ENCODE assay signal across 11 cellular contexts in the genomic region with DNA sequence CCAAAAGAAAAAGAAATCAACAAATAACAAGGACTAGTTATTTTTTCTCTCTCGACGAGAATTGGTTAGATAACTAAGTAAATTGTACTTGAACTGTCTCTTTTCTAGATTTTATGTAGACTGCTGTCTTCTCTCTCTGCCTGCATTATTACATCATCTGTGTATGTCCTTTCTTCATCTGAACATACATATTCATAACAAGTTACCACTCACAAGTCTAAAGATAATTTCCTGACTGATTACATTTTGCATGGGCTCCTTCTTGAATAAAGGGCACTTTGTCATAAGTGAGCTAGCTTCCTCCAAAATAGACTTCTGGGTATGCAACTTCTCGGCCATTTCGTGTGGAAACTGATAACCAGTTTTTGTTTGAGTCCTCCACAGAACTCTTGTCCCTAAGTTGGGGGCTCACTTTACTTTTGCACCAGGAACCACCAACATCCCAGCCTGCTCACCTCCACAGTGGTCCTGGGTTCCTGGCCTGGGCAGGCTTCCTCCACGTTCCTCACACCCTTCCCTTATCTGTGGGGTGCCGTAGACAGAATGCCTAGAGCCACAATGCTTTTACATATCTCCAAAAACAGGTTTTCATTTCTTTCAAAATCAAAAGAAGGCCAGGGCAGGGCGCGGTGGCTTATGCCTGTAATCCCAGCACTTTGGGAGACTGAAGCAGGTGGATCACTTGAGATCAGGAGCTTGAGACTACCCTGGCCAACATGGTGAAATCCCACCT. TPM values are rescaled to one million over a fixed set of nuclear protein-coding genes. Genes with fewer than 3 reads are reported as not detected.
DNase-seq lines count a peak whose midpoint lies in the region; ATAC-seq and TF ChIP-seq lines count a peak whose summit lies in the region.
"Had no signal": no experiment of that assay in that cellular context is flagged by ENCODE, and none has a peak within 500 bp of the region (broad histone marks: within the 10 kb centered on the region; RNA-seq: fewer than 3 reads in every experiment).

No MANE protein-coding gene starts in this region.

- H3K4me3 ChIP-seq in heart left ventricle (no peak overlapping the region), adrenal gland (no peak overlapping the region), lung (no peak overlapping the region), upper lobe of left lung (no peak overlapping the region), SJCRH30 (no peak overlapping the region)

- H3K27me3 ChIP-seq in heart left ventricle = no peaks in the 10 kb centered on the region
- H3K27me3 ChIP-seq in adrenal gland = no peaks in the 10 kb centered on the region
- H3K27me3 ChIP-seq in lung (ENCODE audit: control insufficient read depth, insufficient read depth) = no peaks in the 10 kb centered on the region
- H3K27me3 ChIP-seq in upper lobe of left lung = no peaks in the 10 kb centered on the region
- H3K27me3 ChIP-seq in SJCRH30 = no peaks in the 10 kb centered on the region

- TF ChIP-seq EP300 in upper lobe of left lung (IDR thresholded peaks at IDR 0.05) = no peak

- no peak for TF ChIP-seq POLR2A in heart left ventricle (IDR thresholded peaks at IDR 0.05)
- no peak for TF ChIP-seq POLR2A in adrenal gland (IDR thresholded peaks at IDR 0.05)
- no peak for TF ChIP-seq POLR2A in upper lobe of left lung (IDR thresholded peaks at IDR 0.05)

- H3K4me1 ChIP-seq in heart left ventricle = peaks cover 0 to 50% (median 29%) of the 10 kb centered on the region in 12 donors
- peaks cover 0 to 15% of the 10 kb centered on the region in 2 donors for H3K4me1 ChIP-seq in adrenal gland (replicated peaks in 1 of 2)
- peaks cover 6 to 11% of the 10 kb centered on the region in 2 donors for H3K4me1 ChIP-seq in lung (ENCODE audit: control insufficient read depth in 2 of 2, insufficient read depth in 2 of 2, low read length in 2 of 2)
- H3K4me1 ChIP-seq in upper lobe of left lung = peaks cover 32 to 39% (median 36%) of the 10 kb centered on the region in 4 donors
- peaks cover 14% of the 10 kb centered on the region for H3K4me1 ChIP-seq in SJCRH30

- intact Hi-C loops in heart left ventricle (cut with DNase I) (no loop called here), cardiac septum (cut with DNase I) (no loop called here), adrenal gland (cut with DNase I) (no loop called here)

- no peaks in the 10 kb centered on the region for H3K36me3 ChIP-seq in heart left ventricle
- no peaks in the 10 kb centered on the region for H3K36me3 ChIP-seq in adrenal gland (replicated peaks in 1 of 2)
- H3K36me3 ChIP-seq in lung (ENCODE audit: control insufficient read depth in 2 of 2, insufficient read depth in 2 of 2, low read length in 2 of 2) = no peaks in the 10 kb centered on the region
- H3K36me3 ChIP-seq in upper lobe of left lung = no peaks in the 10 kb centered on the region
- H3K36me3 ChIP-seq in SJCRH30 = no peaks in the 10 kb centered on the region

- TF ChIP-seq CTCF in heart left ventricle (IDR thresholded peaks at IDR 0.05) = no peak
- no peak for TF ChIP-seq CTCF in adrenal gland (IDR thresholded peaks at IDR 0.05)
- TF ChIP-seq CTCF in lung (IDR thresholded peaks at IDR 0.05; ENCODE audit: control extremely low read depth, extremely low read depth) = no peak
- TF ChIP-seq CTCF in upper lobe of left lung (IDR thresholded peaks at IDR 0.05) = no peak

- H3K9me3 ChIP-seq in heart left ventricle (no peaks in the 10 kb centered on the region), adrenal gland (replicated peaks in 1 of 3) (no peaks in the 10 kb centered on the region), lung (ENCODE audit: control insufficient read depth in 2 of 2, insufficient read depth in 1 of 2, low read length in 1 of 2) (no peaks in the 10 kb centered on the region), upper lobe of left lung (no peaks in the 10 kb centered on the region), SJCRH30 (replicated peaks) (no peaks in the 10 kb centered on the region)

- 77 to 87% (median 81%) methylated on average over 8 of the region's 8 CpGs for WGBS in heart left ventricle, 4 donors
- WGBS in adrenal gland, 4 donors = 75 to 84% (median 80%) methylated on average over 8 of the region's 8 CpGs
- 69 to 84% methylated on average over 8 of the region's 8 CpGs for WGBS in lung, 2 donors
- WGBS in upper lobe of left lung, 2 donors = 69 to 92% methylated on average over 8 of the region's 8 CpGs

- ATAC-seq in heart left ventricle (no peak), lung (ENCODE audit: insufficient read depth, low FRiP score) (no peak), upper lobe of left lung (ENCODE audit: low FRiP score in 2 of 2) (no peak), HG02870 (IDR thresholded peaks at IDR 0.05; ENCODE audit: unreplicated experiment) (no peak), GM19467 (IDR thresholded peaks at IDR 0.05; ENCODE audit: unreplicated experiment) (no peak)
- ATAC-seq: left colon had no signal

- DNase-seq in heart left ventricle = no peak
- no peak for DNase-seq in cardiac septum (ENCODE audit: low spot score)
- no peak for DNase-seq in adrenal gland
- no peak for DNase-seq in lung (ENCODE audit: low spot score)
- no peak for DNase-seq in upper lobe of left lung
- DNase-seq in SJCRH30 = no peak
- DNase-seq: activated gamma-delta T cell treated with Interleukin-2 at 50 U/mL for 16 hours; left colon; stimulated activated CD8-positive, alpha-beta memory T cell treated with anti-CD3 and anti-CD28 coated beads, Interleukin-4, amount 100 ng/mL, for 48 hours had no signal

- H3K27ac ChIP-seq in heart left ventricle (peak overlapping the region; percentile 73 to 97 (median 85)), adrenal gland (peak overlapping the region in 3 of 5 donors; percentile 30 to 80 (median 68)), lung (ENCODE audit: low read depth in 1 of 2, low read length in 1 of 2) (peak overlapping the region; percentile 48 to 93), upper lobe of left lung (peak overlapping the region; percentile 70 to 91 (median 78)), SJCRH30 (no peak overlapping the region)

RNA-seq across cellular contexts. Expression of gene DDX47, which starts 6.2 kb away (rescaled TPM):
- total RNA-seq in heart left ventricle = 10 to 100 TPM; 23.9 to 38.2 (median 27.1) TPM
- polyA plus RNA-seq in heart left ventricle = 10 to 100 TPM; 13.7 to 34.0 TPM
- total RNA-seq in cardiac septum = 25.5 TPM
- 10 to 100 TPM; 28.8 to 61.0 (median 44.7) TPM for total RNA-seq in adrenal gland
- polyA plus RNA-seq in adrenal gland = 10 to 100 TPM; 31.6 to 70.3 (median 34.0) TPM
- total RNA-seq in lung = 10 to 100 TPM; 44.5 to 79.2 TPM
- 10 to 100 TPM; 28.2 to 36.3 TPM for polyA plus RNA-seq in lung
- 10 to 100 TPM; 34.0 to 64.0 (median 45.2) TPM for total RNA-seq in upper lobe of left lung
- 86.8 and 98.2 TPM in 2 replicates for total RNA-seq in SJCRH30 (2014; rRNA removed; shearing (Covaris generic))

RNA-seq across cellular contexts. Expression of gene APOLD1, which starts 21.5 kb away (rescaled TPM):
- total RNA-seq in heart left ventricle (10 to 100 TPM in 8 of 9 donors, 1 to 10 TPM in 1; 7.8 to 45.0 (median 15.2) TPM), cardiac septum (13.0 TPM), adrenal gland (10 to 100 TPM in 3 of 8 donors, 1 to 10 TPM in 5; 2.1 to 11.5 (median 7.9) TPM), lung (10 to 100 TPM; 19.4 to 22.9 TPM), upper lobe of left lung (10 to 100 TPM in 5 of 6 donors, 1 to 10 TPM in 1; 8.5 to 36.5 (median 15.6) TPM)
- polyA plus RNA-seq in heart left ventricle (10 to 100 TPM in 1 of 2 donors, 1 to 10 TPM in 1; 7.1 to 24.6 TPM), adrenal gland (1 to 10 TPM; 1.2 to 7.6 (median 6.9) TPM), lung (10 to 100 TPM in 1 of 2 donors, 1 to 10 TPM in 1; 3.1 to 22.2 TPM)
- total RNA-seq in SJCRH30 (2014; rRNA removed; shearing (Covaris generic)) = 2.0 and 2.1 TPM in 2 replicates
